1 cellular context compared by ENCODE assay signal in genomic region chr20:23290761-23291574, GRCh38.
TF ChIP-seq lines count a peak whose summit lies in the region.

No MANE protein-coding gene starts in this region.

TF ChIP-seq in IMR-90, 13 proteins besides CTCF, POLR2A, EP300 and RAD21:
- TF ChIP-seq, protein P1, sequence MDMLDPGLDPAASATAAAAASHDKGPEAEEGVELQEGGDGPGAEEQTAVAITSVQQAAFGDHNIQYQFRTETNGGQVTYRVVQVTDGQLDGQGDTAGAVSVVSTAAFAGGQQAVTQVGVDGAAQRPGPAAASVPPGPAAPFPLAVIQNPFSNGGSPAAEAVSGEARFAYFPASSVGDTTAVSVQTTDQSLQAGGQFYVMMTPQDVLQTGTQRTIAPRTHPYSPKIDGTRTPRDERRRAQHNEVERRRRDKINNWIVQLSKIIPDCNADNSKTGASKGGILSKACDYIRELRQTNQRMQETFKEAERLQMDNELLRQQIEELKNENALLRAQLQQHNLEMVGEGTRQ (IDR thresholded peaks at IDR 0.05; ENCODE audit: low read depth, low read length) = no peak
- TF ChIP-seq NFE2L2 (IDR thresholded peaks at IDR 0.05; ENCODE audit: low read depth, low read length) (no peak), CEBPB (IDR thresholded peaks at IDR 0.05; ENCODE audit: low read depth, low read length) (no peak), MAFK (IDR thresholded peaks at IDR 0.05; ENCODE audit: low read depth, low read length) (no peak), FOS (IDR thresholded peaks at IDR 0.05; ENCODE audit: low read depth, low read length) (no peak), ELK1 (IDR thresholded peaks at IDR 0.05; ENCODE audit: borderline replicate concordance, low read depth, low read length) (no peak), RCOR1 (IDR thresholded peaks at IDR 0.05; ENCODE audit: insufficient replicate concordance, low read length) (no peak), CHD1 (IDR thresholded peaks at IDR 0.05; ENCODE audit: low read depth, low read length) (no peak), RFX5 (IDR thresholded peaks at IDR 0.05; ENCODE audit: low read depth, low read length) (no peak), MXI1 (IDR thresholded peaks at IDR 0.05; ENCODE audit: borderline replicate concordance, low read depth, low read length) (no peak), BHLHE40 (IDR thresholded peaks at IDR 0.05; ENCODE audit: low read depth, low read length) (no peak), MAZ (IDR thresholded peaks at IDR 0.05; ENCODE audit: borderline replicate concordance, low read depth, low read length) (no peak), SMC3 (IDR thresholded peaks at IDR 0.05; ENCODE audit: low read depth, low read length) (no peak)
TF ChIP-seq in IMR-90: peak in this region for 0.
